ENCODE assay signal across 23 cellular contexts in the genomic region with DNA sequence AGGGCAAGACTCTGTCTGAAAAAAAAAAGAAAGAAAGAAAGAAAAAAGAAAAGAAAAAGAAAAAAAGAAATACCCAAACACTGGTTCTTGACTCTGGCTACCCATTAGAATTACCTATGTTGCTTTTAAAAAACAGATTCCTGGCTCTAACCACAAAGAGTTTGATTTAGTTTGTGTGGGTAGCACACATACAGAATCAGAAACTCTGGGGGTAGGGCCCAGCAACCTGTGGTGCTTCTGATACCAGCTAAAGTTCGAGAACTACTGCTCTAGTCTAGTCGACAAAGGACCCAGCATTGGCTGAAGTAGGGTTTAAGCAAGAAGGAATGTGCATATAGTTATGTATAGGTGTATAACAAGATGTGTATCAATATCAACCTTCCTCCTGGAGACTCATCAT.
A peak's percentile ranks its signal among the peaks of the same experiment; 100 is the strongest.
DNase-seq lines count a peak whose midpoint lies in the region; ATAC-seq, FAIRE-seq and TF ChIP-seq lines count a peak whose summit lies in the region.
"Had no signal": no experiment of that assay in that cellular context is flagged by ENCODE, and none has a peak within 500 bp of the region (broad histone marks: within the 10 kb centered on the region; RNA-seq: fewer than 3 reads in every experiment).

No MANE protein-coding gene starts in this region.

- H3K4me1 ChIP-seq in MM.1S (ENCODE audit: low read length) = peaks cover 47% of the 10 kb centered on the region

- POLR2A ChIA-PET in activated CD4-positive, alpha-beta memory T cell treated with anti-CD3 and anti-CD28 coated beads for 36 hours (lab: Charles Lee) = no interaction called here

- peaks cover 5% of the 10 kb centered on the region for H3K9me3 Mint-ChIP-seq in stimulated activated memory B cell treated with anti-CD40 and anti-IgM and Interleukin-4, amounts not matched to agents 10 μg/mL and 1 μg/mL and 100 μg/mL, for 72 hours
- H3K9me3 Mint-ChIP-seq in activated CD4-positive, alpha-beta memory T cell treated with anti-CD3 and anti-CD28 coated beads for 36 hours = no peaks in the 10 kb centered on the region
- H3K9me3 Mint-ChIP-seq: H9 had no signal

- H3K27ac ChIP-seq in MM.1S (ENCODE audit: low read length) = no peak overlapping the region
- H3K27ac ChIP-seq: SK-N-MC had no signal

- H3K27me3 Mint-ChIP-seq in stimulated activated memory B cell treated with anti-CD40 and anti-IgM and Interleukin-4, amounts not matched to agents 10 μg/mL and 1 μg/mL and 100 μg/mL, for 72 hours = no peaks in the 10 kb centered on the region
- H3K27me3 Mint-ChIP-seq in activated CD4-positive, alpha-beta memory T cell treated with anti-CD3 and anti-CD28 coated beads for 36 hours = no peaks in the 10 kb centered on the region
- H3K27me3 Mint-ChIP-seq: CD4-positive, alpha-beta T cell; T-cell had no signal

- no peak overlapping the region for H3K4me3 Mint-ChIP-seq in stimulated activated memory B cell treated with anti-CD40 and anti-IgM and Interleukin-4, amounts not matched to agents 10 μg/mL and 1 μg/mL and 100 μg/mL, for 72 hours
- no peak overlapping the region for H3K4me3 Mint-ChIP-seq in activated CD4-positive, alpha-beta memory T cell treated with anti-CD3 and anti-CD28 coated beads for 36 hours
- H3K4me3 Mint-ChIP-seq: CD4-positive, alpha-beta T cell; H9; T-cell had no signal

- H3K27me3 ChIP-seq in MM.1S (replicated peaks; ENCODE audit: insufficient read depth, low read length) = peaks cover 27% of the 10 kb centered on the region
- H3K27me3 ChIP-seq: Peyer's patch had no signal

- DNase-seq in GM12892 (ENCODE audit: insufficient read length) = no peak
- DNase-seq in MM.1S = peak; percentile 21
- DNase-seq in effector CD4-positive, alpha-beta T cell = no peak
- no peak for DNase-seq in MV-4-11 (lab: John Stamatoyannopoulos, UW)
- no peak for DNase-seq in HPDE6-E6E7 (ENCODE audit: extremely low spot score)
- DNase-seq in activated CD4-positive, alpha-beta memory T cell treated with anti-CD3 and anti-CD28 coated beads for 36 hours = no peak
- DNase-seq: ACHN; Calu3; CD4-positive, alpha-beta T cell; H9; KBM-7; NCI-H1048; NCI-H146; NCI-H2081 treated with DMSO at 0.1 percent for 48 hours; NCI-H510A; NCI-H774; Peyer's patch; Right ventricle myocardium superior; T-cell; T1000 had no signal

- no peaks in the 10 kb centered on the region for H3K79me2 ChIP-seq in MM.1S (ENCODE audit: low read length)

- no peak overlapping the region for H2AFZ ChIP-seq in MM.1S (ENCODE audit: low read length)

- no peak for TF ChIP-seq CTCF in MM.1S (IDR thresholded peaks at IDR 0.05; ENCODE audit: low read length)

- H4K20me1 ChIP-seq in MM.1S (ENCODE audit: insufficient read depth, low read length) = no peaks in the 10 kb centered on the region

- intact Hi-C loops in activated CD4-positive, alpha-beta memory T cell treated with anti-CD3 and anti-CD28 coated beads for 36 hours (cut with micrococcal nuclease) = no loop called here

- H3K36me3 Mint-ChIP-seq in stimulated activated memory B cell treated with anti-CD40 and anti-IgM and Interleukin-4, amounts not matched to agents 10 μg/mL and 1 μg/mL and 100 μg/mL, for 72 hours = peaks cover 6% of the 10 kb centered on the region
- no peaks in the 10 kb centered on the region for H3K36me3 Mint-ChIP-seq in activated CD4-positive, alpha-beta memory T cell treated with anti-CD3 and anti-CD28 coated beads for 36 hours
- H3K36me3 Mint-ChIP-seq: T-cell had no signal

- peak; percentile 25 for ATAC-seq in GM21526 (IDR thresholded peaks at IDR 0.05; ENCODE audit: low FRiP score, unreplicated experiment)
- ATAC-seq in stimulated activated memory B cell treated with anti-CD40 and anti-IgM and Interleukin-4, amounts not matched to agents 10 μg/mL and 1 μg/mL and 100 μg/mL, for 72 hours = no peak
- ATAC-seq: T-cell had no signal

- no peak overlapping the region for H3K9ac ChIP-seq in MM.1S (ENCODE audit: low read length)

- peaks cover 12% of the 10 kb centered on the region for H3F3A ChIP-seq in MM.1S (ENCODE audit: insufficient read depth, low read length)

- no peak for TF ChIP-seq POLR2A in GM12892 (IDR thresholded peaks at IDR 0.05; ENCODE audit: low read depth, low read length)

- FAIRE-seq in GM12892 (lab: Jason Lieb, UNC) = peak; percentile 42

- peaks cover 53% of the 10 kb centered on the region for H3K4me1 Mint-ChIP-seq in stimulated activated memory B cell treated with anti-CD40 and anti-IgM and Interleukin-4, amounts not matched to agents 10 μg/mL and 1 μg/mL and 100 μg/mL, for 72 hours
- no peaks in the 10 kb centered on the region for H3K4me1 Mint-ChIP-seq in activated CD4-positive, alpha-beta memory T cell treated with anti-CD3 and anti-CD28 coated beads for 36 hours (ENCODE audit: low read depth)

- peak overlapping the region; percentile 91 for H3K27ac Mint-ChIP-seq in stimulated activated memory B cell treated with anti-CD40 and anti-IgM and Interleukin-4, amounts not matched to agents 10 μg/mL and 1 μg/mL and 100 μg/mL, for 72 hours
- H3K27ac Mint-ChIP-seq in activated CD4-positive, alpha-beta memory T cell treated with anti-CD3 and anti-CD28 coated beads for 36 hours = no peak overlapping the region
- H3K27ac Mint-ChIP-seq: CD4-positive, alpha-beta T cell; H9; T-cell had no signal

- no peak overlapping the region for H3K4me2 ChIP-seq in MM.1S (ENCODE audit: low read depth, low read length)

- H3K36me3 ChIP-seq in MM.1S (replicated peaks; ENCODE audit: insufficient read depth, low read length) = no peaks in the 10 kb centered on the region
- H3K36me3 ChIP-seq: Peyer's patch had no signal

- no peaks in the 10 kb centered on the region for H3K9me2 ChIP-seq in MM.1S (replicated peaks; ENCODE audit: insufficient read depth, low read length)

- no peak overlapping the region for H3K4me3 ChIP-seq in MM.1S (ENCODE audit: low read length)
- H3K4me3 ChIP-seq: Peyer's patch, SK-N-MC had no signal

- no peaks in the 10 kb centered on the region for H3K9me3 ChIP-seq in MM.1S (replicated peaks; ENCODE audit: insufficient read depth, low read length)
- H3K9me3 ChIP-seq: Peyer's patch had no signal

- CTCF ChIA-PET in activated CD4-positive, alpha-beta memory T cell treated with anti-CD3 and anti-CD28 coated beads for 36 hours (lab: Charles Lee) = no interaction called here
